8 cellular contexts compared by ENCODE assay signal in the genomic region with DNA sequence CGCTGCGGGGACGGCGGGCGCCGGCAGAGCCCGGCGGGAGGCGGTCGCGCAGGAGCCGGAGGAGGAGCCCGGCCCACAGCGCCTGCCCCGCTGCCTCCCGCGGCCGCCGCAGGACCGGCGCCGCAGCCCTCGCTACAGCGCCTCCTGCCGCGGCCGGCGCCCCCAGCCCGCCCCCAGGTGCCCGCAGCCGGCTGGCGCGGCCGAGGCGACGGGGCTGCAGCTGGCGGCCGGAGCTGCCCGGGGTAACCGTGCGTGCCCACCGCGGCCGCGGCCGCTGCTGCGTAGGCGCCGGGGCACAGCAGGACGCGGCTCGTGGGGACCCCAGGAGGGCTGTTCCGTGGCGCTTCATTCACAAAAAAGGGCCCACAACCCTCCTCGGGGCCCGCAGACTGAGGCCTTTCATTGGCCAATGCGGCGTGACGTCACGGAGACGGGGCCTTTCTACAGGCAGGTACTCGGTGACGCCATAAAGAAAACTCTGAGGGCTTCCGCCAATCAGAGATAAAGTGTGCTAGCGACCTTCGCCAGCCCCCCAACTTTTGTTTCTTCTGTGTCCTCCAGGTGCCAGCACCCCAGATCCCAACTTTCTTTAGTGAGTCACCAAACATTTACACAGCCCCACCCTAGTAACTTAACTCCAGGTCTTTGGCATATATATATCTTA. TPM values are rescaled to one million over a fixed set of nuclear protein-coding genes. Genes with fewer than 3 reads are reported as not detected.
DNase-seq lines count a peak whose midpoint lies in the region; ATAC-seq, FAIRE-seq and TF ChIP-seq lines count a peak whose summit lies in the region.

Gene CDC14B, minus strand, starts transcription at position 353 of the 664 bp plus-strand sequence. CDS start 465 bp downstream, outside the sequence.

- no peaks in the 10 kb centered on the region for H3K9me2 ChIP-seq in neural cell (ENCODE audit: insufficient read depth, low read length)

- H3F3A ChIP-seq in neural cell (ENCODE audit: insufficient read depth, low read length, poor library complexity, severe bottlenecking), result no peaks in the 10 kb centered on the region

- no peak for TF ChIP-seq RAD21 in neural cell (conservative IDR thresholded peaks at IDR 0.05)

- H3K9ac ChIP-seq in neural cell (ENCODE audit: low read length), result peak within 1 kb of the TSS; percentile 66

- peak within 1 kb of the TSS; percentile 81 for H3K4me2 ChIP-seq in neural cell (ENCODE audit: low read length)

- no peaks in the 10 kb centered on the region for H3K36me3 Mint-ChIP-seq in activated naive CD4-positive, alpha-beta T cell treated with anti-CD3 and anti-CD28 coated beads for 36 hours (ENCODE audit: low read depth)

- intact Hi-C loops in activated naive CD4-positive, alpha-beta T cell treated with anti-CD3 and anti-CD28 coated beads for 36 hours (cut with micrococcal nuclease), result loop anchor here (2.0 kb wide), 1 partner anchor 31 kb away; no protein-coding TSS in a partner anchor

- H3K27me3 ChIP-seq in neural cell (ENCODE audit: insufficient read depth, low read depth, low read length), result no peaks in the 10 kb centered on the region

- H3K27ac ChIP-seq in neural cell (ENCODE audit: low read length), result no peak within 1 kb of the TSS

- no peak for FAIRE-seq in frontal cortex (lab: Jason Lieb, UNC)

- no peaks in the 10 kb centered on the region for H3K36me3 ChIP-seq in neural cell (ENCODE audit: insufficient read depth, low read length)

- H3K27ac Mint-ChIP-seq in activated naive CD4-positive, alpha-beta T cell treated with anti-CD3 and anti-CD28 coated beads for 36 hours, result no peak within 1 kb of the TSS

- no peaks in the 10 kb centered on the region for H3K9me3 Mint-ChIP-seq in activated naive CD4-positive, alpha-beta T cell treated with anti-CD3 and anti-CD28 coated beads for 36 hours

- H2AFZ ChIP-seq in neural cell (ENCODE audit: low read depth, low read length), result peak within 1 kb of the TSS; percentile 41

- H3K4me3 Mint-ChIP-seq in activated naive CD4-positive, alpha-beta T cell treated with anti-CD3 and anti-CD28 coated beads for 36 hours, result peak within 1 kb of the TSS; percentile 76

- peaks cover 35% of the 10 kb centered on the region for H3K27me3 Mint-ChIP-seq in activated naive CD4-positive, alpha-beta T cell treated with anti-CD3 and anti-CD28 coated beads for 36 hours (ENCODE audit: low read depth)

- H3K4me3 ChIP-seq in neural cell (ENCODE audit: low read length), result peak within 1 kb of the TSS; percentile 76

- peaks cover 4% of the 10 kb centered on the region for H3K79me2 ChIP-seq in neural cell (replicated peaks; ENCODE audit: insufficient read depth, low read length)

- H3K4me1 Mint-ChIP-seq in activated naive CD4-positive, alpha-beta T cell treated with anti-CD3 and anti-CD28 coated beads for 36 hours (ENCODE audit: low read depth), result peaks cover 4% of the 10 kb centered on the region

- TF ChIP-seq CTCF in GM13977 (IDR thresholded peaks at IDR 0.05; ENCODE audit: extremely low read depth, insufficient read depth, missing control alignments) (peak; percentile 28), neural cell (IDR thresholded peaks at IDR 0.05; ENCODE audit: poor library complexity, severe bottlenecking) (no peak)

- peak; percentile 75 for ATAC-seq in stimulated activated naive CD8-positive, alpha-beta T cell treated with anti-CD3 and anti-CD28 coated beads, Interleukin-15, Interleukin-2, amounts not matched to agents 100 U/mL and 50 U/mL, for 24 hours
- no peak for ATAC-seq in HG02798 (IDR thresholded peaks at IDR 0.05; ENCODE audit: poor library complexity, unreplicated experiment)

- DNase-seq in GM13977 (ENCODE audit: low spot score) (peak; percentile 83), KBM-7 (peak; percentile 78), SK-MEL-5 (ENCODE audit: low read depth, low spot score) (peak; percentile 91), frontal cortex (ENCODE audit: low spot score in 2 of 2) (peak; percentile 81 to 85)
- DNase-seq in activated naive CD4-positive, alpha-beta T cell treated with anti-CD3 and anti-CD28 coated beads for 36 hours, result peak; percentile 87
- peak; percentile 78 for DNase-seq in stimulated activated naive CD8-positive, alpha-beta T cell treated with anti-CD3 and anti-CD28 coated beads, Interleukin-15, Interleukin-2, amounts not matched to agents 100 U/mL and 50 U/mL, for 24 hours

- H4K20me1 ChIP-seq in neural cell (ENCODE audit: insufficient read depth), result no peaks in the 10 kb centered on the region

- TF ChIP-seq EP300 in neural cell (conservative IDR thresholded peaks at IDR 0.05; ENCODE audit: poor library complexity, severe bottlenecking), result peak; percentile 25

- H3K9me3 ChIP-seq in neural cell (ENCODE audit: low read length), result no peaks in the 10 kb centered on the region

- CTCF ChIA-PET in activated naive CD4-positive, alpha-beta T cell treated with anti-CD3 and anti-CD28 coated beads for 36 hours (lab: Charles Lee), result no interaction called here

- in situ Hi-C loops in GM13977 (cut with MboI; ENCODE audit: low pct_unique_long_range_greater_than_20kb, low sequenced_read_pairs, unreplicated experiment), result no loop called here
- in situ Hi-C loops in KBM-7 (cut with MboI; ENCODE audit: low pct_unique_long_range_greater_than_20kb, low sequenced_read_pairs), result no loop called here
- in situ Hi-C loops in SK-MEL-5 (cut with HindIII; ENCODE audit: low pct_unique_long_range_greater_than_20kb, low sequenced_read_pairs), result no loop called here

TF ChIP-seq in neural cell, 6 proteins besides CTCF, POLR2A, EP300 and RAD21:
- TF ChIP-seq MXI1 (conservative IDR thresholded peaks at IDR 0.05; ENCODE audit: poor library complexity, severe bottlenecking), result no peak
- TF ChIP-seq TAF1 (IDR thresholded peaks at IDR 0.05; ENCODE audit: low read depth), result peak; percentile 61
- peak; percentile 71 for TF ChIP-seq POLR2AphosphoS5 (IDR thresholded peaks at IDR 0.05)
- no peak for TF ChIP-seq SMC3 (conservative IDR thresholded peaks at IDR 0.05; ENCODE audit: poor library complexity)
- no peak for TF ChIP-seq EZH2 (IDR thresholded peaks at IDR 0.05; ENCODE audit: borderline replicate concordance, insufficient read depth, low read length, poor library complexity, severe bottlenecking)
- TF ChIP-seq, protein P1, sequence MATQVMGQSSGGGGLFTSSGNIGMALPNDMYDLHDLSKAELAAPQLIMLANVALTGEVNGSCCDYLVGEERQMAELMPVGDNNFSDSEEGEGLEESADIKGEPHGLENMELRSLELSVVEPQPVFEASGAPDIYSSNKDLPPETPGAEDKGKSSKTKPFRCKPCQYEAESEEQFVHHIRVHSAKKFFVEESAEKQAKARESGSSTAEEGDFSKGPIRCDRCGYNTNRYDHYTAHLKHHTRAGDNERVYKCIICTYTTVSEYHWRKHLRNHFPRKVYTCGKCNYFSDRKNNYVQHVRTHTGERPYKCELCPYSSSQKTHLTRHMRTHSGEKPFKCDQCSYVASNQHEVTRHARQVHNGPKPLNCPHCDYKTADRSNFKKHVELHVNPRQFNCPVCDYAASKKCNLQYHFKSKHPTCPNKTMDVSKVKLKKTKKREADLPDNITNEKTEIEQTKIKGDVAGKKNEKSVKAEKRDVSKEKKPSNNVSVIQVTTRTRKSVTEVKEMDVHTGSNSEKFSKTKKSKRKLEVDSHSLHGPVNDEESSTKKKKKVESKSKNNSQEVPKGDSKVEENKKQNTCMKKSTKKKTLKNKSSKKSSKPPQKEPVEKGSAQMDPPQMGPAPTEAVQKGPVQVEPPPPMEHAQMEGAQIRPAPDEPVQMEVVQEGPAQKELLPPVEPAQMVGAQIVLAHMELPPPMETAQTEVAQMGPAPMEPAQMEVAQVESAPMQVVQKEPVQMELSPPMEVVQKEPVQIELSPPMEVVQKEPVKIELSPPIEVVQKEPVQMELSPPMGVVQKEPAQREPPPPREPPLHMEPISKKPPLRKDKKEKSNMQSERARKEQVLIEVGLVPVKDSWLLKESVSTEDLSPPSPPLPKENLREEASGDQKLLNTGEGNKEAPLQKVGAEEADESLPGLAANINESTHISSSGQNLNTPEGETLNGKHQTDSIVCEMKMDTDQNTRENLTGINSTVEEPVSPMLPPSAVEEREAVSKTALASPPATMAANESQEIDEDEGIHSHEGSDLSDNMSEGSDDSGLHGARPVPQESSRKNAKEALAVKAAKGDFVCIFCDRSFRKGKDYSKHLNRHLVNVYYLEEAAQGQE (IDR thresholded peaks at IDR 0.05; ENCODE audit: borderline replicate concordance), result no peak
TF ChIP-seq in neural cell: peak in this region for 2.

RNA-seq across cellular contexts. Expression of gene CDC14B, which starts in this region (rescaled TPM):
- 12.1 and 13.1 TPM in 2 replicates for total RNA-seq in SK-MEL-5 (2014; rRNA removed; shearing (Covaris generic))
- 8.0 and 11.4 TPM in 2 replicates for polyA plus RNA-seq in SK-MEL-5 (2015; cell fraction: cytosol; rRNA removed)
- polyA plus RNA-seq in SK-MEL-5 (2015; cell fraction: nucleus; rRNA removed), result 17.2 and 17.6 TPM in 2 replicates
- total RNA-seq in activated naive CD4-positive, alpha-beta T cell treated with anti-CD3 and anti-CD28 coated beads for 36 hours, result under 1 TPM; 0.62 to 0.89 TPM
- 38.3 TPM for total RNA-seq in frontal cortex
- polyA plus RNA-seq in neural cell, result 5.8 and 7.0 TPM in 2 replicates
- polyA minus RNA-seq in neural cell, result 34.4 and 42.4 TPM in 2 replicates

Comparison
In these comparisons a context has a peak if more than half of its experiments do, and no peak if none do; other contexts are left out.
1. Peak in DNase-seq in activated naive CD4-positive, alpha-beta T cell treated with anti-CD3 and anti-CD28 coated beads for 36 hours; RNA of the gene not detected or under 1 TPM.